8 cellular contexts compared by ENCODE assay signal in the genomic region with DNA sequence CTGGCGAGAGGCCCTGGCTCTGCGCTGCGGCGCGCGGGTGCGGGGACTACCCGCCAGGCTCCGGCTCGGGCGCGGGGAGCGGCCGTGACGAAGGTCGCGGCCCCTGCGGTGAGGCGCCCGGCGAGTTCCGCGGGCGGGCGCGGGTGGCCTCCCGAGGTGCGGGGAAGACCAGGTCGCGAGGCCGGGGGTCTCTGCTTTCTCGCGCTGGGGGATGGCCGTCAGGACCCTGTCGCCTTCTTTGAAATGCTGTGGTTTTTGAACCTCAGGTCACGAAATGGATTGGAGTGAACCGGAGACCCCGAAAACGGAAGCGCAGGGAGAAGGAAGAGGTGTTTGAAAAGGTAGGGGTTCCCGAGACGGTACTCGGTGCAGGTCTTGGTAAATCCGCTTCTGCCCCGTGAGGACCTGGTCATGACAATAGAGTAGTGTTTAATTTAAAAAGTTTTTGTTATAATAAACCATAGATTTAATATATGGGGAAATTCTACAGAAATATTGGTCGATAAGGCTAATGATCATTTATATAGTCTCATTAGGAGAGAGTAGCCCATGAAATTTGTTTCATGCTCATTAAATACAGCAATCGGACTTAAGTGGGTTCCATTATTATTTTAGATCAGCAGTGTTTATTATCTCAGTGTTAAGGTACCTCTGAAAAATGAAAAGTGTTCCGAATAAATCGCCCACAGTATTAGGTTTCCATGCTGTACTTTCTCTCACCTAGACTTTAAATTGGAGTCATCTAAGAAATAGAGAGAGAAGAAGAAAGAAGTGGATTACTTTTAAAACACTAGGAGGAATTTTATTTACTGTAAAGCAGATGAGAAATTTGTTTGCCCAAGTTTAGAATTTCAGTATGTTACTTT.
DNase-seq lines count a peak whose midpoint lies in the region; ATAC-seq lines count a peak whose summit lies in the region.

No MANE protein-coding gene starts in this region.

- DNase-seq in CD4-positive, alpha-beta memory T cell: no peak
- DNase-seq in HAP-1 (ENCODE audit: low spot score in 2 of 2): peak in 1 of 2 experiments; percentile 16
- peak; percentile 27 for DNase-seq in activated CD4-positive, alpha-beta memory T cell treated with anti-CD3 and anti-CD28 coated beads, Interleukin-2, amount 10 ng/mL, durations not matched to agents 7 days and 5 days
- no peak for DNase-seq in stimulated activated effector memory CD8-positive, alpha-beta T cell treated with anti-CD3 and anti-CD28 coated beads, Interleukin-12 subunit alpha, Interleukin-12 subunit beta, amount 100 ng/mL, for 72 hours (ENCODE audit: low spot score in 2 of 2)
- DNase-seq in CD1c-positive myeloid dendritic cell (ENCODE audit: extremely low spot score): no peak
- DNase-seq in AML-193 (lab: John Stamatoyannopoulos, UW): no peak
- no peak for DNase-seq in NCI-H774 (lab: John Stamatoyannopoulos, UW)

- peak overlapping the region; percentile 68 to 84 (median 76) for H3K4me3 Mint-ChIP-seq in CD4-positive, alpha-beta memory T cell
- H3K4me3 Mint-ChIP-seq in activated CD4-positive, alpha-beta memory T cell treated with anti-CD3 and anti-CD28 coated beads, Interleukin-2, amount 10 ng/mL, durations not matched to agents 7 days and 5 days: peak overlapping the region; percentile 78
- H3K4me3 Mint-ChIP-seq in stimulated activated effector memory CD8-positive, alpha-beta T cell treated with anti-CD3 and anti-CD28 coated beads, Interleukin-12 subunit alpha, Interleukin-12 subunit beta, amount 100 ng/mL, for 72 hours: peak overlapping the region; percentile 56

- no peak overlapping the region for H3K4me3 ChIP-seq in CD4-positive, alpha-beta memory T cell (ENCODE audit: low read length in 2 of 2)
- peak overlapping the region; percentile 50 for H3K4me3 ChIP-seq in HAP-1
- peak overlapping the region; percentile 58 for H3K4me3 ChIP-seq in iPS-11a (ENCODE audit: low read depth, low read length)

- no peak overlapping the region for H3K27ac Mint-ChIP-seq in CD4-positive, alpha-beta memory T cell
- peak overlapping the region; percentile 63 for H3K27ac Mint-ChIP-seq in activated CD4-positive, alpha-beta memory T cell treated with anti-CD3 and anti-CD28 coated beads, Interleukin-2, amount 10 ng/mL, durations not matched to agents 7 days and 5 days
- no peak overlapping the region for H3K27ac Mint-ChIP-seq in stimulated activated effector memory CD8-positive, alpha-beta T cell treated with anti-CD3 and anti-CD28 coated beads, Interleukin-12 subunit alpha, Interleukin-12 subunit beta, amount 100 ng/mL, for 72 hours

- H3K27ac ChIP-seq in CD4-positive, alpha-beta memory T cell (ENCODE audit: low read depth, low read length): no peak overlapping the region

- POLR2A ChIA-PET in CD4-positive, alpha-beta memory T cell (lab: Charles Lee; ENCODE audit: partially characterized antibody): no interaction called here
- POLR2A ChIA-PET in activated CD4-positive, alpha-beta memory T cell treated with anti-CD3 and anti-CD28 coated beads, Interleukin-2, amount 10 ng/mL, durations not matched to agents 7 days and 5 days (lab: Charles Lee): no interaction called here

- H3K9me3 ChIP-seq in CD4-positive, alpha-beta memory T cell (ENCODE audit: control insufficient read depth in 1 of 2, low read length in 2 of 2): no peaks in the 10 kb centered on the region
- H3K9me3 ChIP-seq in HAP-1: no peaks in the 10 kb centered on the region

- H3K4me1 ChIP-seq in CD4-positive, alpha-beta memory T cell (ENCODE audit: insufficient read depth, low read length): peaks cover 8% of the 10 kb centered on the region
- H3K4me1 ChIP-seq in HAP-1: peaks cover 15% of the 10 kb centered on the region

- peaks cover 8 to 21% of the 10 kb centered on the region in 2 donors for H3K27me3 Mint-ChIP-seq in CD4-positive, alpha-beta memory T cell
- H3K27me3 Mint-ChIP-seq in activated CD4-positive, alpha-beta memory T cell treated with anti-CD3 and anti-CD28 coated beads, Interleukin-2, amount 10 ng/mL, durations not matched to agents 7 days and 5 days: peaks cover 24% of the 10 kb centered on the region

- peaks cover 0 to 5% of the 10 kb centered on the region in 2 donors for H3K36me3 Mint-ChIP-seq in CD4-positive, alpha-beta memory T cell
- H3K36me3 Mint-ChIP-seq in activated CD4-positive, alpha-beta memory T cell treated with anti-CD3 and anti-CD28 coated beads, Interleukin-2, amount 10 ng/mL, durations not matched to agents 7 days and 5 days (ENCODE audit: low read depth): peaks cover 14% of the 10 kb centered on the region
- H3K36me3 Mint-ChIP-seq in stimulated activated effector memory CD8-positive, alpha-beta T cell treated with anti-CD3 and anti-CD28 coated beads, Interleukin-12 subunit alpha, Interleukin-12 subunit beta, amount 100 ng/mL, for 72 hours: peaks cover 20% of the 10 kb centered on the region

- no peaks in the 10 kb centered on the region for H3K9me3 Mint-ChIP-seq in CD4-positive, alpha-beta memory T cell
- no peaks in the 10 kb centered on the region for H3K9me3 Mint-ChIP-seq in activated CD4-positive, alpha-beta memory T cell treated with anti-CD3 and anti-CD28 coated beads, Interleukin-2, amount 10 ng/mL, durations not matched to agents 7 days and 5 days
- H3K9me3 Mint-ChIP-seq in stimulated activated effector memory CD8-positive, alpha-beta T cell treated with anti-CD3 and anti-CD28 coated beads, Interleukin-12 subunit alpha, Interleukin-12 subunit beta, amount 100 ng/mL, for 72 hours: no peaks in the 10 kb centered on the region

- CTCF ChIA-PET in CD4-positive, alpha-beta memory T cell (lab: Charles Lee; ENCODE audit: partially characterized antibody): no interaction called here
- CTCF ChIA-PET in activated CD4-positive, alpha-beta memory T cell treated with anti-CD3 and anti-CD28 coated beads, Interleukin-2, amount 10 ng/mL, durations not matched to agents 7 days and 5 days (lab: Charles Lee): no interaction called here

- H3K4me1 Mint-ChIP-seq in CD4-positive, alpha-beta memory T cell: peaks cover 3 to 15% (median 5%) of the 10 kb centered on the region in 4 donors
- H3K4me1 Mint-ChIP-seq in activated CD4-positive, alpha-beta memory T cell treated with anti-CD3 and anti-CD28 coated beads, Interleukin-2, amount 10 ng/mL, durations not matched to agents 7 days and 5 days: peaks cover 32% of the 10 kb centered on the region
- peaks cover 17% of the 10 kb centered on the region for H3K4me1 Mint-ChIP-seq in stimulated activated effector memory CD8-positive, alpha-beta T cell treated with anti-CD3 and anti-CD28 coated beads, Interleukin-12 subunit alpha, Interleukin-12 subunit beta, amount 100 ng/mL, for 72 hours

- H3K36me3 ChIP-seq in CD4-positive, alpha-beta memory T cell (ENCODE audit: insufficient read depth, low read length): no peaks in the 10 kb centered on the region
- H3K36me3 ChIP-seq in HAP-1 (replicated peaks): no peaks in the 10 kb centered on the region

- intact Hi-C loops in CD4-positive, alpha-beta memory T cell (cut with micrococcal nuclease): no loop called here

- in situ Hi-C loops in HAP-1 (cut with MboI; ENCODE audit: low sequenced_read_pairs): no loop called here

- ATAC-seq in stimulated activated effector memory CD8-positive, alpha-beta T cell treated with anti-CD3 and anti-CD28 coated beads, Interleukin-12 subunit alpha, Interleukin-12 subunit beta, amount 100 ng/mL, for 72 hours: no peak

- peaks cover 8% of the 10 kb centered on the region for H3K27me3 ChIP-seq in CD4-positive, alpha-beta memory T cell (ENCODE audit: insufficient read depth, low read length)
- H3K27me3 ChIP-seq in HAP-1 (ENCODE audit: low read depth): no peaks in the 10 kb centered on the region

Comparison
In these comparisons a context has a peak if more than half of its experiments do, and no peak if none do; other contexts are left out.
1. H3K4me3 ChIP-seq: peak in HAP-1 (single experiment) and iPS-11a (single experiment); none in CD4-positive, alpha-beta memory T cell (0 of 2).
2. Peak in every context shown above with its lines, with median percentiles within 50 percentile points of each other: H3K4me3 Mint-ChIP-seq.